23 cellular contexts compared by ENCODE assay signal in the genomic region with DNA sequence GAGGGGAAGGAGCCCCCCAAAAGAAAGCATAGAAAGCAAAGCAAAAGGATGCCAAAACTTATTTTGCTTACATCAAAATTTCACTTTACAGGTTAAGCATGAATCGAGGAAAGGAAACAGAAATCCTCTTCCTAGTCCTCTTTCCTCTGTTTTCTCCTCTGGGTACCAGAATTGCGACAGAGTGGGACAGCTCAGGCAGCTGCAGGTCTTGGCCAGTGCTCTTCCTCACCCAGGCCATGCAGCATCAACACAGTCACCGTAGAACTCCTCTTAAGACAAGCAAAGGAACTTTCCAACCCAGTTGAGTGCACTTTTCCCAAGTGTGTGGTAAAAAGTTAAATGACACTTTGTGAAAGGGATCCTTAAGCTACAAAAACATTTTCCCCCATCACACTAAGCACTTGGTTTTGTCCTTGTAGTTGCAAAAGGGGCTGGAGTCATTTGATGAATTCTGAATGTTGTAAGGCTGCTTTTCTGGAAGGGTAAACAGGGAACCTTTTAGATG.
"Had no signal": no experiment of that assay in that cellular context is flagged by ENCODE, and none has a peak within 500 bp of the region (broad histone marks: within the 10 kb centered on the region; RNA-seq: fewer than 3 reads in every experiment).

No MANE protein-coding gene starts in this region.

- H3K27ac ChIP-seq: KMS-11, RWPE1 had no signal

- ATAC-seq: Panc1, PC-3 had no signal

- H3K4me2 ChIP-seq: KMS-11, SK-N-SH had no signal

- H3K9me2 ChIP-seq: SK-N-SH had no signal

- H3K9ac ChIP-seq: KMS-11, SK-N-SH had no signal

- DNase-seq: Kasumi-1, MV-4-11, NCI-H1092, NCI-H1105 treated with DMSO at 0.1 percent for 48 hours, NCI-H1417 treated with DMSO at 0.1 percent for 48 hours, NCI-H146, NCI-H1694 treated with DMSO at 0.1 percent for 48 hours, NCI-H2029, NCI-H2081 treated with DMSO at 0.1 percent for 48 hours, NCI-H2171, NCI-H226, NCI-H446, NCI-H510A, NCI-H524 treated with DMSO at 0.1 percent for 48 hours, NCI-H69, NCI-H774, PC-3, SHP77, SK-N-SH, T-helper 1 cell had no signal

- H3K9me3 ChIP-seq: SK-N-SH had no signal
